ENCODE assay signal across 8 cellular contexts in the genomic region with DNA sequence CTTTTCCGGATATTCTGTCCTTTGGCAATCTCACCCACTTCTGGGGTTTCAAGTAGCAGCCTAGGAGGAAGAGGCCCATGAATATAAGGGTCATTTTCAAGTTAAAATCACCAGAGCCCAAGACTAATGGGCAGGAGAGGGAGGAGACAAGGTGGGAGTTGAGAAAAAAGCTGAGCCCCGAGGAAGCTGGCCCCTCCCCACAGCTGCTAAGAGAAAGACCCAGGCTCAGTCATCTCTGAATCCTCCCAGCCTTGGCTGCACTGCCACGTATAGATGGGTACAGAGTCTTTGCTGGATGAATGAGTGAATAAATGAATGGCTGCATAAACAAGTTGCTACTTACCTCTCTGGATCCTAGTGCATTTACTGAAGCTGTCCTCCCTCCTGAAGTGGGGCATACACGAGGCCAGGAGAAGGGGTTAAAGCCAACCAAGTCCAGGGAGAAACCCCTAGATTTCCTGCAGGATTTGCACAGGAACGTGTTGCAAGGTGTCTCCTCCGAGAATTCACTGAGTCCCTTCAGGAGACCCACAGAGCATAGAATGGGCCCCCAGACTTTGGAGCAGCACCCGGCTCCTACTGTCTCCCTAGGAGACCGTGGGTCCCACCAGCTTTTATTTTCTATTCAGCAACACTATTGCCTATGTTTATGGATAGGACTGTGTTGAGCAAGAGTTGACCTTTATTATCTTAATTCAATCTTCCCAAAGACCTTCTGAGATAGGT.
DNase-seq lines count a peak whose midpoint lies in the region; ATAC-seq and TF ChIP-seq lines count a peak whose summit lies in the region.

No MANE protein-coding gene starts in this region.

- no peaks in the 10 kb centered on the region for H3K36me3 ChIP-seq in esophagus muscularis mucosa

- H3K27ac ChIP-seq in esophagus muscularis mucosa (replicated peaks in 1 of 4): peak overlapping the region; percentile 77 to 87 (median 80)

- ATAC-seq in HG03378 (IDR thresholded peaks at IDR 0.05; ENCODE audit: unreplicated experiment) (no peak), HG02610 (IDR thresholded peaks at IDR 0.05; ENCODE audit: unreplicated experiment) (no peak)

- no peak for TF ChIP-seq POLR2A in esophagus muscularis mucosa (IDR thresholded peaks at IDR 0.05; ENCODE audit: low read depth)

- H3K27me3 ChIP-seq in esophagus muscularis mucosa: no peaks in the 10 kb centered on the region

- H3K4me3 ChIP-seq in esophagus muscularis mucosa: no peak overlapping the region

- H3K9me3 ChIP-seq in esophagus muscularis mucosa: peaks cover 0 to 5% (median 2%) of the 10 kb centered on the region in 4 donors

- DNase-seq in ELF-1 (ENCODE audit: low read depth, low spot score): peak; percentile 49
- DNase-seq in RPMI8226: peak; percentile 41
- DNase-seq in esophagus muscularis mucosa (ENCODE audit: extremely low spot score): peak; percentile 81
- peak; percentile 2 for DNase-seq in pons (ENCODE audit: low spot score)
- DNase-seq in amniotic stem cell (lab: John Stamatoyannopoulos, UW): no peak
- DNase-seq in GM03348 (ENCODE audit: low spot score): no peak

- WGBS in esophagus muscularis mucosa: 85% methylated on average over 6 of the region's 8 CpGs

- no peak for TF ChIP-seq CTCF in esophagus muscularis mucosa (IDR thresholded peaks at IDR 0.05)

- TF ChIP-seq EP300 in esophagus muscularis mucosa (IDR thresholded peaks at IDR 0.05): no peak

- H3K4me1 ChIP-seq in esophagus muscularis mucosa: peaks cover 35 to 39% (median 37%) of the 10 kb centered on the region in 4 donors

- intact Hi-C loops in esophagus muscularis mucosa (cut with DNase I): no loop called here

Comparison
In these comparisons a context has a peak if more than half of its experiments do, and no peak if none do; other contexts are left out.
1. DNase-seq: peak in ELF-1 (single experiment), RPMI8226 (single experiment), esophagus muscularis mucosa (single experiment) and pons (single experiment); none in amniotic stem cell (single experiment) and GM03348 (single experiment).